In the genomic region with DNA sequence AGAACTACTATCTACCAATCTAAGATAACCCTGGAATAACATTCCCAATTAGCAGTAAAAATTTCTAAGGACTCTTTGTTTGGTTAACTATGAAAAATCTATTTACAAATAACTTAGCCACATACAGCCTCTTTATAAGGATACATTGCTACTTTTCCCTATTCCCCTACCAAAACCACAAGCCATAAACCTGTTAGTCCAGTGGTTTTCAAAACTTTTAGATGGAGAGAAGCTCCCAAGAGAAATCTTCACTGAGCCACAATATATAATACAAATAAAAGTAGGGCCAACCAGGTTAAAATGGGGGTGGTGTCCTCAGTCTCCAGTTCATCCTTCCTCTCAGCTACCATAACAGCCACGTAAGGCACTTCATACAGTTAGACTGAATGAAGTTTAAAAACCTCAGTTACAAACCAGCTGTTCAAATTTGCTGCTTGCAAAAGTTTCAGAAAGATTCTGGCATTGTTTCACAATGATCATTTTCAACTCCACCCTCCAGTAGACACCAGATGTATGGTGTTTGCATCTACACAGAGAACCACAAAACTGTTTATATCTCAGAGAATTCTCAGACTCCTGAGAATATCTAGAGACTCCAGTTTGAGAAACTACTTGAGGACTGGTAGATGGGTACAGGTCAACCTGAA, we compare ENCODE assay signal across 8 cellular contexts. TPM values are rescaled to one million over a fixed set of nuclear protein-coding genes. Genes with fewer than 3 reads are reported as not detected.
DNase-seq lines count a peak whose midpoint lies in the region; ATAC-seq and TF ChIP-seq lines count a peak whose summit lies in the region.

No MANE protein-coding gene starts in this region.

- peaks cover 23% of the 10 kb centered on the region for H3K4me1 ChIP-seq in CD8-positive, alpha-beta memory T cell (ENCODE audit: insufficient read depth, low read length)

- TF ChIP-seq CTCF in chondrocyte (IDR thresholded peaks at IDR 0.05): no peak

- no peak overlapping the region for H3K4me3 ChIP-seq in CD8-positive, alpha-beta memory T cell (ENCODE audit: low read length)

- no peaks in the 10 kb centered on the region for H3K27me3 ChIP-seq in CD8-positive, alpha-beta memory T cell (ENCODE audit: insufficient read depth, low read length, poor library complexity, severe bottlenecking)

- ATAC-seq in GM21360 (IDR thresholded peaks at IDR 0.05; ENCODE audit: unreplicated experiment): peak; percentile 83
- ATAC-seq in HG03439 (IDR thresholded peaks at IDR 0.05; ENCODE audit: unreplicated experiment): peak; percentile 78

- POLR2A ChIA-PET in CD8-positive, alpha-beta memory T cell (lab: Charles Lee): no interaction called here

- peak overlapping the region in 3 of 7 donors; percentile 13 to 28 (median 24) for H3K4me3 Mint-ChIP-seq in CD8-positive, alpha-beta memory T cell
- no peak overlapping the region for H3K4me3 Mint-ChIP-seq in chondrocyte (ENCODE audit: unreplicated experiment)

- no peak overlapping the region for H3K27ac ChIP-seq in CD8-positive, alpha-beta memory T cell (ENCODE audit: low read depth, low read length)

- H3K4me1 Mint-ChIP-seq in CD8-positive, alpha-beta memory T cell: peaks cover 59 to 83% (median 73%) of the 10 kb centered on the region in 3 donors
- peaks cover 38% of the 10 kb centered on the region for H3K4me1 Mint-ChIP-seq in chondrocyte (ENCODE audit: low read depth)

- CTCF ChIA-PET in CD8-positive, alpha-beta memory T cell (lab: Charles Lee): interaction anchor here (0.7 to 0.9 kb wide), 2 partner anchors 133 to 135 kb away, joined by 3 read pairs; no protein-coding TSS in a partner anchor

- H3K9me3 ChIP-seq in CD8-positive, alpha-beta memory T cell (ENCODE audit: low read length): no peaks in the 10 kb centered on the region

- DNase-seq in CD8-positive, alpha-beta memory T cell: no peak
- no peak for DNase-seq in chondrocyte (ENCODE audit: low spot score)
- no peak for DNase-seq in NK-92 (lab: John Stamatoyannopoulos, UW; ENCODE audit: unreplicated experiment)
- DNase-seq in SHP77 treated with DMSO at 0.1 percent for 48 hours (lab: John Stamatoyannopoulos, UW): no peak
- no peak for DNase-seq in mesenteric fat pad (ENCODE audit: low spot score)
- no peak for DNase-seq in NCI-H2029 (lab: John Stamatoyannopoulos, UW)

- H3K27me3 Mint-ChIP-seq in CD8-positive, alpha-beta memory T cell: no peaks in the 10 kb centered on the region
- no peaks in the 10 kb centered on the region for H3K27me3 Mint-ChIP-seq in chondrocyte (ENCODE audit: low read depth)

- no peaks in the 10 kb centered on the region for H3K36me3 ChIP-seq in CD8-positive, alpha-beta memory T cell (ENCODE audit: insufficient read depth, low read length)

- H3K9me3 Mint-ChIP-seq in CD8-positive, alpha-beta memory T cell: no peaks in the 10 kb centered on the region
- H3K9me3 Mint-ChIP-seq in chondrocyte (ENCODE audit: low read depth): no peaks in the 10 kb centered on the region

- H3K36me3 Mint-ChIP-seq in CD8-positive, alpha-beta memory T cell: peaks cover 7 to 23% (median 8%) of the 10 kb centered on the region in 3 donors
- H3K36me3 Mint-ChIP-seq in chondrocyte (ENCODE audit: low read depth): no peaks in the 10 kb centered on the region

- H3K27ac Mint-ChIP-seq in CD8-positive, alpha-beta memory T cell: peak overlapping the region in 7 of 8 donors; percentile 15 to 85 (median 39)
- H3K27ac Mint-ChIP-seq in chondrocyte (ENCODE audit: unreplicated experiment): peak overlapping the region; percentile 43

RNA-seq across cellular contexts. Expression of a gene that starts 26.0 kb away (rescaled TPM):
- 10 to 100 TPM; 72.6 to 75.9 TPM for total RNA-seq in CD8-positive, alpha-beta memory T cell
- polyA plus RNA-seq in CD8-positive, alpha-beta memory T cell: 14.5 TPM
- total RNA-seq in chondrocyte (37.2 to 43.4 TPM (median 40.2 TPM) in 3 replicates), mesenteric fat pad (58.2 TPM)
